ENCODE assay signal across 1 cellular context in the genomic region with DNA sequence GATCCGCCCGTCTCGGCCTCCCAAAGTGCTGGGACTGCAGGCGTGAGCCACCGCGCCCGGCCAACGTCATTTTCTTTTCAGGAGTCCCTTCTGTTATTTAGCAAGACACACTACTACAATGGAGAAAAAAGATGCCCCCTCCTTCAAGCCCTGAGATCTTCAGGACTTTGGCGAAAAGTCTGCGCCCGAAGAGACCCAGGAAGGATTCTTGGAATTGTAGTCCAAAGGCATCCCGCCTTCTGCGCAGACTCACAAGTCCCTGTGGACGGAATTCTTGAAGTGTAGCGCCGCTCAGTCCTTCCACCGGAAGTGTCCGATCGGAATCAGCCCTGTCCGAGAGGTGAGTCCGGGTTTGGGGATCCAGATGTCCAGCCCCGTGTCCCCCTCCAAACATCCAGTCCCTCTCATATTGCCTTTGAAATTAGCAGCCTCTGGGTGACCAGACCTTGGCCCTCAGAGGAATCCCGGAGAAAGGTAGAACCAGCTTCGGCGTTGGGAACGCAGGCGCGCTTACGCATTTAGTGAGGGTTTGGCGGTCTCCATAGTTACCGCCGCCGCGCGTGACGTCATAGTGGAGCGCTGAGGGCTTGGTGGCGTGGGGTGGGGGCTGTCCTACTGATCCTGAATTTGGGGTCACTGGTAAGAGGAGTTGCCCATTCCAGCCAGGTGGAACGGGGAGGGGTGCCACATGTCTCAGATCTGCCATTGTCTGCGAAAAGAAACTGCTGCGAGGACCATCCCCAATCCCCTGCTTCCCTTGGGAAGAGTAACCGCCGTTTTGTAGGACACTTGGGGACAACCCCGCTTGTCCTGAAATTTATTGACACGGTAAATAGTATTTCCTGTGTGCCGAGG.
A peak's percentile ranks its signal among the peaks of the same experiment; 100 is the strongest.
TF ChIP-seq lines count a peak whose summit lies in the region.

No MANE protein-coding gene starts in this region.

TF ChIP-seq in HEK293, 187 proteins besides CTCF, POLR2A, EP300 and RAD21 (continued from another document):
- TF ChIP-seq, protein P1, sequence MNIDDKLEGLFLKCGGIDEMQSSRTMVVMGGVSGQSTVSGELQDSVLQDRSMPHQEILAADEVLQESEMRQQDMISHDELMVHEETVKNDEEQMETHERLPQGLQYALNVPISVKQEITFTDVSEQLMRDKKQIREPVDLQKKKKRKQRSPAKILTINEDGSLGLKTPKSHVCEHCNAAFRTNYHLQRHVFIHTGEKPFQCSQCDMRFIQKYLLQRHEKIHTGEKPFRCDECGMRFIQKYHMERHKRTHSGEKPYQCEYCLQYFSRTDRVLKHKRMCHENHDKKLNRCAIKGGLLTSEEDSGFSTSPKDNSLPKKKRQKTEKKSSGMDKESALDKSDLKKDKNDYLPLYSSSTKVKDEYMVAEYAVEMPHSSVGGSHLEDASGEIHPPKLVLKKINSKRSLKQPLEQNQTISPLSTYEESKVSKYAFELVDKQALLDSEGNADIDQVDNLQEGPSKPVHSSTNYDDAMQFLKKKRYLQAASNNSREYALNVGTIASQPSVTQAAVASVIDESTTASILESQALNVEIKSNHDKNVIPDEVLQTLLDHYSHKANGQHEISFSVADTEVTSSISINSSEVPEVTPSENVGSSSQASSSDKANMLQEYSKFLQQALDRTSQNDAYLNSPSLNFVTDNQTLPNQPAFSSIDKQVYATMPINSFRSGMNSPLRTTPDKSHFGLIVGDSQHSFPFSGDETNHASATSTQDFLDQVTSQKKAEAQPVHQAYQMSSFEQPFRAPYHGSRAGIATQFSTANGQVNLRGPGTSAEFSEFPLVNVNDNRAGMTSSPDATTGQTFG (tag by site-specific recombination; IDR thresholded peaks at IDR 0.05; ENCODE audit: borderline replicate concordance): no peak
- TF ChIP-seq RBAK (tag by site-specific recombination; IDR thresholded peaks at IDR 0.05) (no peak), ZNF335 (tag by site-specific recombination; conservative IDR thresholded peaks at IDR 0.05) (peak; percentile 93), YY1 (tag by site-specific recombination; IDR thresholded peaks at IDR 0.05) (peak; percentile 89), ZNF677 (tag by site-specific recombination; IDR thresholded peaks at IDR 0.05) (no peak), ZNF837 (tag by site-specific recombination; IDR thresholded peaks at IDR 0.05) (no peak), ZNF76 (tag by site-specific recombination; IDR thresholded peaks at IDR 0.05; ENCODE audit: borderline replicate concordance, low read depth) (peak; percentile 87)
- TF ChIP-seq, protein P2, sequence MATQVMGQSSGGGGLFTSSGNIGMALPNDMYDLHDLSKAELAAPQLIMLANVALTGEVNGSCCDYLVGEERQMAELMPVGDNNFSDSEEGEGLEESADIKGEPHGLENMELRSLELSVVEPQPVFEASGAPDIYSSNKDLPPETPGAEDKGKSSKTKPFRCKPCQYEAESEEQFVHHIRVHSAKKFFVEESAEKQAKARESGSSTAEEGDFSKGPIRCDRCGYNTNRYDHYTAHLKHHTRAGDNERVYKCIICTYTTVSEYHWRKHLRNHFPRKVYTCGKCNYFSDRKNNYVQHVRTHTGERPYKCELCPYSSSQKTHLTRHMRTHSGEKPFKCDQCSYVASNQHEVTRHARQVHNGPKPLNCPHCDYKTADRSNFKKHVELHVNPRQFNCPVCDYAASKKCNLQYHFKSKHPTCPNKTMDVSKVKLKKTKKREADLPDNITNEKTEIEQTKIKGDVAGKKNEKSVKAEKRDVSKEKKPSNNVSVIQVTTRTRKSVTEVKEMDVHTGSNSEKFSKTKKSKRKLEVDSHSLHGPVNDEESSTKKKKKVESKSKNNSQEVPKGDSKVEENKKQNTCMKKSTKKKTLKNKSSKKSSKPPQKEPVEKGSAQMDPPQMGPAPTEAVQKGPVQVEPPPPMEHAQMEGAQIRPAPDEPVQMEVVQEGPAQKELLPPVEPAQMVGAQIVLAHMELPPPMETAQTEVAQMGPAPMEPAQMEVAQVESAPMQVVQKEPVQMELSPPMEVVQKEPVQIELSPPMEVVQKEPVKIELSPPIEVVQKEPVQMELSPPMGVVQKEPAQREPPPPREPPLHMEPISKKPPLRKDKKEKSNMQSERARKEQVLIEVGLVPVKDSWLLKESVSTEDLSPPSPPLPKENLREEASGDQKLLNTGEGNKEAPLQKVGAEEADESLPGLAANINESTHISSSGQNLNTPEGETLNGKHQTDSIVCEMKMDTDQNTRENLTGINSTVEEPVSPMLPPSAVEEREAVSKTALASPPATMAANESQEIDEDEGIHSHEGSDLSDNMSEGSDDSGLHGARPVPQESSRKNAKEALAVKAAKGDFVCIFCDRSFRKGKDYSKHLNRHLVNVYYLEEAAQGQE (tag by site-specific recombination; IDR thresholded peaks at IDR 0.05): peak; percentile 64
- TF ChIP-seq, protein P3, sequence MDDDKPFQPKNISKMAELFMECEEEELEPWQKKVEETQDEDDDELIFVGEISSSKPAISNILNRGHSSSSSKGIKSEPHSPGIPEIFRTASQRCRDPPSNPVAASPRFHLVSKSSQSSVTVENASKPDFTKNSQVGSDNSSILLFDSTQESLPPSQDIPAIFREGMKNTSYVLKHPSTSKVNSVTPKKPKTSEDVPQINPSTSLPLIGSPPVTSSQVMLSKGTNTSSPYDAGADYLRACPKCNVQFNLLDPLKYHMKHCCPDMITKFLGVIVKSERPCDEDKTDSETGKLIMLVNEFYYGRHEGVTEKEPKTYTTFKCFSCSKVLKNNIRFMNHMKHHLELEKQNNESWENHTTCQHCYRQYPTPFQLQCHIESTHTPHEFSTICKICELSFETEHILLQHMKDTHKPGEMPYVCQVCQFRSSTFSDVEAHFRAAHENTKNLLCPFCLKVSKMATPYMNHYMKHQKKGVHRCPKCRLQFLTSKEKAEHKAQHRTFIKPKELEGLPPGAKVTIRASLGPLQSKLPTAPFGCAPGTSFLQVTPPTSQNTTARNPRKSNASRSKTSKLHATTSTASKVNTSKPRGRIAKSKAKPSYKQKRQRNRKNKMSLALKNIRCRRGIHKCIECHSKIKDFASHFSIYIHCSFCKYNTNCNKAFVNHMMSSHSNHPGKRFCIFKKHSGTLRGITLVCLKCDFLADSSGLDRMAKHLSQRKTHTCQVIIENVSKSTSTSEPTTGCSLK (tag by site-specific recombination; IDR thresholded peaks at IDR 0.05): no peak
- TF ChIP-seq, protein P4, sequence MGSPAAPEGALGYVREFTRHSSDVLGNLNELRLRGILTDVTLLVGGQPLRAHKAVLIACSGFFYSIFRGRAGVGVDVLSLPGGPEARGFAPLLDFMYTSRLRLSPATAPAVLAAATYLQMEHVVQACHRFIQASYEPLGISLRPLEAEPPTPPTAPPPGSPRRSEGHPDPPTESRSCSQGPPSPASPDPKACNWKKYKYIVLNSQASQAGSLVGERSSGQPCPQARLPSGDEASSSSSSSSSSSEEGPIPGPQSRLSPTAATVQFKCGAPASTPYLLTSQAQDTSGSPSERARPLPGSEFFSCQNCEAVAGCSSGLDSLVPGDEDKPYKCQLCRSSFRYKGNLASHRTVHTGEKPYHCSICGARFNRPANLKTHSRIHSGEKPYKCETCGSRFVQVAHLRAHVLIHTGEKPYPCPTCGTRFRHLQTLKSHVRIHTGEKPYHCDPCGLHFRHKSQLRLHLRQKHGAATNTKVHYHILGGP (tag by site-specific recombination; IDR thresholded peaks at IDR 0.05): no peak
TF ChIP-seq in HEK293: peak in this region for 86.
